34 cellular contexts compared by ENCODE assay signal in the genomic region with DNA sequence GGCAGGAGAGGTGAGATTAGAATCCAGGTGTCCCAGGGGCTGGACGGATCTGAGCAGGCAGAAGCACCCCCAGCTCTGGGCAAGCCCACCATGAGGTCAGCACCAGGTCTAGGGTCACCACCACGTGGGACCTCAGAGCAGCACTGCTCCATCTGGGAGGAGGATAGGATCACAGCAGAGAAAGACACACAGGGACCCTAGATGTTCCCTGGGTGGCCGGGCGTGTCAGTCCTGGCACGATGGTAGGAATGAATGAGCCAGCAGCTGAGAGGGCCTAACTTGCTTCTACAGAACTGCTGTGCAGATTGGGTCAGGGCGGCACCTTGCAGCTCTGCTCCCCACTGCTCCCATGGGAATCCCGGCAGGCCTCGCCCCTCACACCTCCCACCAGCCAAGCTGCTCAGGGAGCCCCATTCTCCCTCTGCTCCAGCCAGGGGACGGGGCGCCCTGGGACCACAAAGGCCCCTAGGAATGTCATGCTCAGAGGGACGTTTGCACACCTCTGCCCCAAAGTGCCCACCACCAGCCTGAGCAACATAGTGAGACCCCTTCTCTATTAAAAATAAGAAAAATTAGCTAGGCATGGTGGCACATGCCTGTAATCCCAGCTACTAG.
"Had no signal": no experiment of that assay in that cellular context is flagged by ENCODE, and none has a peak within 500 bp of the region (broad histone marks: within the 10 kb centered on the region; RNA-seq: fewer than 3 reads in every experiment).

No MANE protein-coding gene starts in this region.

- H3K9me3 Mint-ChIP-seq: activated B cell treated with CpG ODN at 0.5 μM for 24 hours; activated CD4-positive, alpha-beta memory T cell treated with anti-CD3 and anti-CD28 coated beads, Interleukin-2, amount 10 ng/mL, durations not matched to agents 7 days and 5 days; activated naive CD4-positive, alpha-beta T cell treated with anti-CD3 and anti-CD28 coated beads, Interleukin-2, amount 10 ng/mL, durations not matched to agents 7 days and 5 days; activated naive CD8-positive, alpha-beta T cell treated with anti-CD3 and anti-CD28 coated beads, Interleukin-2, amount 50 U/mL, for 24 hours; brain had no signal

- H3K36me3 Mint-ChIP-seq: activated CD8-positive, alpha-beta memory T cell treated with anti-CD3 and anti-CD28 coated beads, Interleukin-2, amount 10 ng/mL, durations not matched to agents 7 days and 5 days; activated naive CD4-positive, alpha-beta T cell treated with anti-CD3 and anti-CD28 coated beads, Interleukin-2, amount 10 ng/mL, durations not matched to agents 7 days and 5 days had no signal

- H3K27ac ChIP-seq: KMS-11, VCaP had no signal

- ATAC-seq: activated CD8-positive, alpha-beta memory T cell treated with anti-CD3 and anti-CD28 coated beads, Interleukin-2, amount 10 ng/mL, durations not matched to agents 7 days and 5 days; activated naive CD8-positive, alpha-beta T cell treated with anti-CD3 and anti-CD28 coated beads, Interleukin-2, amount 50 U/mL, for 24 hours had no signal

- H3K4me1 Mint-ChIP-seq: activated B cell treated with CpG ODN at 0.5 μM for 24 hours; activated CD4-positive, alpha-beta memory T cell treated with anti-CD3 and anti-CD28 coated beads, Interleukin-2, amount 10 ng/mL, durations not matched to agents 7 days and 5 days; activated CD8-positive, alpha-beta memory T cell treated with anti-CD3 and anti-CD28 coated beads, Interleukin-2, amount 10 ng/mL, durations not matched to agents 7 days and 5 days; activated naive CD4-positive, alpha-beta T cell treated with anti-CD3 and anti-CD28 coated beads, Interleukin-2, amount 10 ng/mL, durations not matched to agents 7 days and 5 days; activated naive CD8-positive, alpha-beta T cell treated with anti-CD3 and anti-CD28 coated beads, Interleukin-2, amount 50 U/mL, for 24 hours; brain had no signal

- H3K4me3 Mint-ChIP-seq: activated B cell treated with CpG ODN at 0.5 μM for 24 hours; activated CD4-positive, alpha-beta memory T cell treated with anti-CD3 and anti-CD28 coated beads, Interleukin-2, amount 10 ng/mL, durations not matched to agents 7 days and 5 days; activated CD8-positive, alpha-beta memory T cell treated with anti-CD3 and anti-CD28 coated beads, Interleukin-2, amount 10 ng/mL, durations not matched to agents 7 days and 5 days; activated naive CD4-positive, alpha-beta T cell treated with anti-CD3 and anti-CD28 coated beads, Interleukin-2, amount 10 ng/mL, durations not matched to agents 7 days and 5 days; activated naive CD8-positive, alpha-beta T cell; activated naive CD8-positive, alpha-beta T cell treated with anti-CD3 and anti-CD28 coated beads, Interleukin-2, amount 50 U/mL, for 24 hours; brain had no signal

- H3K27me3 Mint-ChIP-seq: activated B cell treated with CpG ODN at 0.5 μM for 24 hours; activated CD4-positive, alpha-beta memory T cell treated with anti-CD3 and anti-CD28 coated beads, Interleukin-2, amount 10 ng/mL, durations not matched to agents 7 days and 5 days; activated CD8-positive, alpha-beta memory T cell treated with anti-CD3 and anti-CD28 coated beads, Interleukin-2, amount 10 ng/mL, durations not matched to agents 7 days and 5 days; activated naive CD4-positive, alpha-beta T cell treated with anti-CD3 and anti-CD28 coated beads, Interleukin-2, amount 10 ng/mL, durations not matched to agents 7 days and 5 days; activated naive CD8-positive, alpha-beta T cell; activated naive CD8-positive, alpha-beta T cell treated with anti-CD3 and anti-CD28 coated beads, Interleukin-2, amount 50 U/mL, for 24 hours; brain had no signal

- H3K27ac Mint-ChIP-seq: activated B cell treated with CpG ODN at 0.5 μM for 24 hours; activated CD4-positive, alpha-beta memory T cell treated with anti-CD3 and anti-CD28 coated beads, Interleukin-2, amount 10 ng/mL, durations not matched to agents 7 days and 5 days; activated CD8-positive, alpha-beta memory T cell treated with anti-CD3 and anti-CD28 coated beads, Interleukin-2, amount 10 ng/mL, durations not matched to agents 7 days and 5 days; activated naive CD4-positive, alpha-beta T cell treated with anti-CD3 and anti-CD28 coated beads, Interleukin-2, amount 10 ng/mL, durations not matched to agents 7 days and 5 days; activated naive CD8-positive, alpha-beta T cell; activated naive CD8-positive, alpha-beta T cell treated with anti-CD3 and anti-CD28 coated beads, Interleukin-2, amount 50 U/mL, for 24 hours; brain had no signal

- DNase-seq: activated B cell treated with CpG ODN at 0.5 μM for 24 hours; activated CD4-positive, alpha-beta memory T cell treated with anti-CD3 and anti-CD28 coated beads, Interleukin-2, amount 10 ng/mL, durations not matched to agents 7 days and 5 days; activated CD4-positive, alpha-beta T cell treated with anti-CD3 and anti-CD28 coated beads for 4 hours; activated CD4-positive, CD25-positive, alpha-beta regulatory T cell treated with anti-CD3 and anti-CD28 coated beads, Interleukin-2, amount 50 U/mL, for 72 hours; activated CD8-positive, alpha-beta memory T cell treated with anti-CD3 and anti-CD28 coated beads for 24 hours; activated CD8-positive, alpha-beta memory T cell treated with anti-CD3 and anti-CD28 coated beads, Interleukin-2, amount 10 ng/mL, durations not matched to agents 7 days and 5 days; activated CD8-positive, alpha-beta memory T cell treated with anti-CD3 and anti-CD28 coated beads, Interleukin-2, amount 50 U/mL, for 48 hours; activated effector memory CD4-positive, alpha-beta T cell treated with Interleukin-2 at 50 U/mL for 16 hours; activated naive CD4-positive, alpha-beta T cell treated with anti-CD3 and anti-CD28 coated beads, Interleukin-2, amount 10 ng/mL, durations not matched to agents 7 days and 5 days; activated naive CD8-positive, alpha-beta T cell treated with anti-CD3 and anti-CD28 coated beads, Interleukin-2, amount 50 U/mL, for 24 hours; activated T-cell treated with anti-CD3 and anti-CD28 coated beads, Interleukin-2, amount 50 U/mL, for 48 hours; anterior cingulate cortex; MM.1S; MV-4-11; NCI-H1092; NCI-H1436 treated with DMSO at 0.1 percent for 48 hours; NCI-H1694 treated with DMSO at 0.1 percent for 48 hours; NCI-H2029 treated with DMSO at 0.1 percent for 48 hours; NCI-H2107; NCI-H2171; NCI-H510A; NCI-H526; NCI-H748 treated with DMSO at 0.1 percent for 48 hours; NK-92 treated with Interleukin-12 subunit alpha and Interleukin-12 subunit beta, amount 100 ng/mL, for 24 hours; OCI-M1; Right ventricle myocardium superior; SW 1271; T-helper 1 cell; T-helper 2 cell; T-helper 9 cell had no signal
